In genomic region chr1:207978441-207978840, GRCh38 we compare ENCODE assay signal across 20 cellular contexts.
"Had no signal": no experiment of that assay in that cellular context is flagged by ENCODE, and none has a peak within 500 bp of the region (broad histone marks: within the 10 kb centered on the region; RNA-seq: fewer than 3 reads in every experiment).

No MANE protein-coding gene starts in this region.

- H3K27ac ChIP-seq: RWPE1, SJCRH30 had no signal

- DNase-seq: Karpas-422; KG1; MG63; NCI-H1092; NCI-H1417 treated with DMSO at 0.1 percent for 48 hours; NCI-H146; NCI-H1694 treated with DMSO at 0.1 percent for 48 hours; NCI-H1930; NCI-H2107; NCI-H2227 treated with DMSO at 0.1 percent for 48 hours; NCI-H524; NCI-H526 treated with DMSO at 0.1 percent for 48 hours; NCI-H748 treated with DMSO at 0.1 percent for 48 hours; NK-92 treated with Interleukin-12 subunit alpha and Interleukin-12 subunit beta, amount 100 ng/mL, for 24 hours; PC-3; SHP77 treated with DMSO at 0.1 percent for 48 hours; SJCRH30 had no signal

- ATAC-seq: Panc1, PC-3, SK-N-SH treated with all-trans-retinoic acid at 6 μM for 48 hours had no signal

- H3K9me3 ChIP-seq: MG63, SJCRH30 had no signal

- H3K36me3 ChIP-seq: MG63, SJCRH30 had no signal

- H3K4me1 ChIP-seq: SJCRH30 had no signal

- H3K4me3 ChIP-seq: MG63, SJCRH30 had no signal
